ENCODE assay signal across 9 cellular contexts in genomic region chr19:55656552-55656951, GRCh38. TPM values are rescaled to one million over a fixed set of nuclear protein-coding genes. Genes with fewer than 3 reads are reported as not detected.
A peak's percentile ranks its signal among the peaks of the same experiment; 100 is the strongest.
DNase-seq lines count a peak whose midpoint lies in the region; ATAC-seq and TF ChIP-seq lines count a peak whose summit lies in the region.
"Had no signal": no experiment of that assay in that cellular context is flagged by ENCODE, and none has a peak within 500 bp of the region (broad histone marks: within the 10 kb centered on the region; RNA-seq: fewer than 3 reads in every experiment).

No MANE protein-coding gene starts in this region.

- no peak overlapping the region for H2AK5ac ChIP-seq in mesenchymal stem cell (ENCODE audit: low read length, severe bottlenecking)

- no peak for TF ChIP-seq CTCF in heart right ventricle (IDR thresholded peaks at IDR 0.05)
- TF ChIP-seq CTCF in astrocyte of the spinal cord (IDR thresholded peaks at IDR 0.05; ENCODE audit: low read depth, low read length) = no peak
- TF ChIP-seq CTCF in uterus (IDR thresholded peaks at IDR 0.05) = no peak
- TF ChIP-seq CTCF in omental fat pad (IDR thresholded peaks at IDR 0.05) = no peak

- H3K27ac ChIP-seq in heart right ventricle (no peak overlapping the region), mesenchymal stem cell (ENCODE audit: low read length, poor library complexity, severe bottlenecking) (no peak overlapping the region), uterus (no peak overlapping the region)

- no peak overlapping the region for H3K4ac ChIP-seq in mesenchymal stem cell (ENCODE audit: low read depth in 1 of 2, low read length in 2 of 2)

- WGBS in heart right ventricle, 2 donors = 51 to 54% methylated on average over 7 of the region's 7 CpGs
- WGBS in mesenchymal stem cell = 87% methylated on average over 7 of the region's 7 CpGs

- H3K27me3 ChIP-seq in heart right ventricle (no peaks in the 10 kb centered on the region), mesenchymal stem cell (ENCODE audit: control insufficient read depth in 1 of 2, insufficient read depth in 1 of 2, low read length in 2 of 2) (no peaks in the 10 kb centered on the region), uterus (no peaks in the 10 kb centered on the region)

- no peak overlapping the region for H2BK15ac ChIP-seq in mesenchymal stem cell (ENCODE audit: low read depth, poor library complexity, severe bottlenecking)

- in situ Hi-C loops in astrocyte of the spinal cord (cut with HindIII; ENCODE audit: low sequenced_read_pairs) = no loop called here

- no peak for TF ChIP-seq POLR2A in uterus (IDR thresholded peaks at IDR 0.05)

- H2BK120ac ChIP-seq in mesenchymal stem cell (ENCODE audit: low read depth, low read length) = no peak overlapping the region

- no peak overlapping the region for H2BK5ac ChIP-seq in mesenchymal stem cell (ENCODE audit: low read depth, low read length, poor library complexity, severe bottlenecking)

- H3K4me3 ChIP-seq in heart right ventricle = peak overlapping the region in 9 of 10 donors; percentile 78 to 99 (median 89)
- peak overlapping the region; percentile 69 for H3K4me3 ChIP-seq in astrocyte of the spinal cord (ENCODE audit: low read depth, low read length)
- H3K4me3 ChIP-seq in mesenchymal stem cell (ENCODE audit: insufficient read depth in 1 of 2, low read depth in 1 of 2, low read length in 2 of 2) = peak overlapping the region in 1 of 2 experiments; percentile 92
- peak overlapping the region; percentile 80 to 95 for H3K4me3 ChIP-seq in uterus

- intact Hi-C loops in heart right ventricle (cut with DNase I) (loop anchor here in 1 of 10 donors (2.0 kb wide), 1 partner anchor 16 kb away; no protein-coding TSS in a partner anchor), left ventricle myocardium superior (cut with micrococcal nuclease) (no loop called here), uterus (cut with DNase I; ENCODE audit: low total_unique reads) (no loop called here)

- DNase-seq in heart right ventricle (no peak), left ventricle myocardium superior (no peak), astrocyte of the spinal cord (ENCODE audit: low read depth, low spot score) (no peak), mesenchymal stem cell (no peak), uterus (no peak), omental fat pad (ENCODE audit: low spot score) (no peak)
- DNase-seq: activated CD4-positive, alpha-beta T cell treated with anti-CD3 and anti-CD28 coated beads for 48 hours had no signal

- H4K8ac ChIP-seq in mesenchymal stem cell (ENCODE audit: low read length) = no peak overlapping the region

- peaks cover 35 to 62% (median 54%) of the 10 kb centered on the region in 9 donors for H3K4me1 ChIP-seq in heart right ventricle
- H3K4me1 ChIP-seq in mesenchymal stem cell (ENCODE audit: control insufficient read depth, insufficient read depth, low read depth, low read length) = peaks cover 30% of the 10 kb centered on the region
- peaks cover 15 to 42% of the 10 kb centered on the region in 2 donors for H3K4me1 ChIP-seq in uterus

- no peaks in the 10 kb centered on the region for H3K9me3 ChIP-seq in heart right ventricle
- H3K9me3 ChIP-seq in mesenchymal stem cell (ENCODE audit: control insufficient read depth, low read length) = no peaks in the 10 kb centered on the region
- no peaks in the 10 kb centered on the region for H3K9me3 ChIP-seq in uterus

- no peak overlapping the region for H3K23ac ChIP-seq in mesenchymal stem cell (ENCODE audit: low read length in 2 of 2)

- H3K18ac ChIP-seq in mesenchymal stem cell (ENCODE audit: low read depth in 1 of 2, low read length in 2 of 2) = no peak overlapping the region

- H3K9ac ChIP-seq in mesenchymal stem cell (ENCODE audit: low read length) = peak overlapping the region; percentile 99

- peaks cover 11% of the 10 kb centered on the region for H3K79me1 ChIP-seq in mesenchymal stem cell (replicated peaks; ENCODE audit: low read length, poor library complexity, severe bottlenecking)

- H3K14ac ChIP-seq in mesenchymal stem cell (ENCODE audit: low read length in 2 of 2) = no peak overlapping the region

- H2BK12ac ChIP-seq in mesenchymal stem cell (ENCODE audit: low read length in 2 of 2) = no peak overlapping the region

- H3K36me3 ChIP-seq in heart right ventricle (peaks cover 0 to 36% (median 8%) of the 10 kb centered on the region in 9 donors), mesenchymal stem cell (ENCODE audit: control insufficient read depth in 1 of 2, insufficient read depth in 2 of 2, low read depth in 1 of 2, low read length in 2 of 2) (peaks cover 29 to 53% of the 10 kb centered on the region in 2 experiments), uterus (no peaks in the 10 kb centered on the region)

- ATAC-seq in heart right ventricle (no peak), left ventricle myocardium superior (no peak), GM19324 (IDR thresholded peaks at IDR 0.05; ENCODE audit: low FRiP score, unreplicated experiment) (no peak), GM18520 (IDR thresholded peaks at IDR 0.05; ENCODE audit: unreplicated experiment) (no peak), omental fat pad (ENCODE audit: low FRiP score) (no peak)

- H2AFZ ChIP-seq in mesenchymal stem cell (ENCODE audit: low read depth, low read length) = no peak overlapping the region

- no peak overlapping the region for H4K91ac ChIP-seq in mesenchymal stem cell (ENCODE audit: low read length)

- peak overlapping the region; percentile 60 for H3K4me2 ChIP-seq in mesenchymal stem cell (ENCODE audit: low read length, poor library complexity, severe bottlenecking)

RNA-seq across cellular contexts. Expression of gene U2AF2, which starts 1.7 kb away (rescaled TPM):
- 100 to 1,000 TPM in 1 of 10 donors, 10 to 100 TPM in 9; 64.1 to 100 (median 72.9) TPM for total RNA-seq in heart right ventricle
- 10 to 100 TPM; 75.5 to 90.2 TPM for polyA plus RNA-seq in heart right ventricle
- total RNA-seq in left ventricle myocardium superior = 79.9 TPM
- 90.3 TPM for polyA plus RNA-seq in mesenchymal stem cell (2013, experiment 1 of 2)
- 82.6 TPM for polyA plus RNA-seq in mesenchymal stem cell (2013, experiment 2 of 2)
- total RNA-seq in uterus = 100 to 1,000 TPM in 1 of 4 donors, 10 to 100 TPM in 2, 1 to 10 TPM in 1; 10.0 to 165 (median 58.1) TPM
- 100 to 1,000 TPM in 2 of 4 donors, 10 to 100 TPM in 2; 55.2 to 132 (median 86.1) TPM for total RNA-seq in omental fat pad

RNA-seq across cellular contexts. Expression of gene CCDC106, which starts 8.5 kb away (rescaled TPM):
- 10 to 100 TPM; 12.1 to 20.0 (median 13.3) TPM for total RNA-seq in heart right ventricle
- polyA plus RNA-seq in heart right ventricle = 10 to 100 TPM; 15.3 to 29.6 TPM
- 16.8 TPM for total RNA-seq in left ventricle myocardium superior
- polyA plus RNA-seq in mesenchymal stem cell (2013, experiment 1 of 2) = 19.4 TPM
- polyA plus RNA-seq in mesenchymal stem cell (2013, experiment 2 of 2) = 19.0 TPM
- 10 to 100 TPM in 1 of 4 donors, 1 to 10 TPM in 3; 2.9 to 25.0 (median 6.7) TPM for total RNA-seq in uterus
- total RNA-seq in omental fat pad = 10 to 100 TPM in 3 of 4 donors, 1 to 10 TPM in 1; 9.8 to 15.2 (median 11.0) TPM

RNA-seq across cellular contexts. Expression of gene ZNF581, which starts 13.1 kb away (rescaled TPM):
- 10 to 100 TPM in 1 of 10 donors, 1 to 10 TPM in 9; 4.0 to 15.6 (median 6.5) TPM for total RNA-seq in heart right ventricle
- polyA plus RNA-seq in heart right ventricle = 10 to 100 TPM in 1 of 2 donors, 1 to 10 TPM in 1; 5.6 to 10.8 TPM
- total RNA-seq in left ventricle myocardium superior = 9.4 TPM
- polyA plus RNA-seq in mesenchymal stem cell (2013, experiment 1 of 2) = 30.2 TPM
- 31.9 TPM for polyA plus RNA-seq in mesenchymal stem cell (2013, experiment 2 of 2)
- total RNA-seq in uterus = 10 to 100 TPM in 3 of 4 donors, 1 to 10 TPM in 1; 2.8 to 30.3 (median 12.8) TPM
- total RNA-seq in omental fat pad = 10 to 100 TPM in 3 of 4 donors, 1 to 10 TPM in 1; 9.9 to 15.0 (median 11.9) TPM

RNA-seq across cellular contexts. Expression of gene ZNF580, which starts 15.8 kb away (rescaled TPM):
- 10 to 100 TPM; 16.6 to 24.9 (median 21.1) TPM for total RNA-seq in heart right ventricle
- polyA plus RNA-seq in heart right ventricle = 10 to 100 TPM; 16.5 to 29.9 TPM
- total RNA-seq in left ventricle myocardium superior = 12.3 TPM
- polyA plus RNA-seq in mesenchymal stem cell (2013, experiment 1 of 2) = 46.7 TPM
- polyA plus RNA-seq in mesenchymal stem cell (2013, experiment 2 of 2) = 48.6 TPM
- 10 to 100 TPM in 3 of 4 donors, 1 to 10 TPM in 1; 4.8 to 69.8 (median 19.1) TPM for total RNA-seq in uterus
- total RNA-seq in omental fat pad = 10 to 100 TPM; 11.4 to 20.5 (median 13.8) TPM

RNA-seq across cellular contexts. Expression of gene EPN1, which starts 18.5 kb away (rescaled TPM):
- total RNA-seq in heart right ventricle = 100 to 1,000 TPM; 127 to 305 (median 140) TPM
- 100 to 1,000 TPM; 134 to 140 TPM for polyA plus RNA-seq in heart right ventricle
- total RNA-seq in left ventricle myocardium superior = 250 TPM
- polyA plus RNA-seq in mesenchymal stem cell (2013, experiment 1 of 2) = 111 TPM
- polyA plus RNA-seq in mesenchymal stem cell (2013, experiment 2 of 2) = 108 TPM
- 10 to 100 TPM; 27.9 to 88.4 (median 51.7) TPM for total RNA-seq in uterus
- 10 to 100 TPM; 56.4 to 82.3 (median 62.0) TPM for total RNA-seq in omental fat pad
